In the genomic region with DNA sequence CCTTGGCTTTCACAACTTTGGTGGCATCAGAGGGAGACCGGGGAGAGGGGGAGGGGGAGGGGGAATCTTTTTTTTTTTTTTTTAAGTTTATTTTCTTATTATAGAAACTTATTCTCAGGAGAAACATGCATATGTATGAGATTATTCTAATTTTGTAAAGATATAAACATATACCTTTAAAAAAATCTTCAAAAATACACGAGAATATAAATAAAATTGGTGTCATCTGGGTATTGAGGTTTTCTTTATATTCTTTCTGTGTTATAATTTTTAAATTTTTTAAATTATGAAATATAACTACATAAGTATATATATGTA, we compare ENCODE assay signal across 22 cellular contexts. TPM values are rescaled to one million over a fixed set of nuclear protein-coding genes. Genes with fewer than 3 reads are reported as not detected.
DNase-seq lines count a peak whose midpoint lies in the region; ATAC-seq, FAIRE-seq and TF ChIP-seq lines count a peak whose summit lies in the region.
"Had no signal": no experiment of that assay in that cellular context is flagged by ENCODE, and none has a peak within 500 bp of the region (broad histone marks: within the 10 kb centered on the region; RNA-seq: fewer than 3 reads in every experiment).

No MANE protein-coding gene starts in this region.

- no peak for ATAC-seq in K562
- no peak for ATAC-seq in T-cell (replicated peaks in 1 of 4)
- ATAC-seq: A549; CD8-positive, alpha-beta T cell; GM12878 had no signal

- FAIRE-seq in A204.1 (lab: Jason Lieb, UNC): peak; percentile 48
- FAIRE-seq in G401.6 (lab: Jason Lieb, UNC): peak; percentile 3
- FAIRE-seq in K562 (lab: Jason Lieb, UNC): no peak
- FAIRE-seq: A549, D721Med, GM12878, GM12892, GM18507 had no signal

- H3K27me3 Mint-ChIP-seq in T-cell: no peaks in the 10 kb centered on the region
- H3K27me3 Mint-ChIP-seq: B cell; CD4-positive, alpha-beta T cell had no signal

- no peaks in the 10 kb centered on the region for H3K9me1 ChIP-seq in K562 (ENCODE audit: control insufficient read depth, insufficient read depth, low read length)

- peaks cover 75% of the 10 kb centered on the region for H3K36me3 ChIP-seq in K562 (ENCODE audit: control insufficient read depth, insufficient read depth, low read length)

- in situ Hi-C loops in K562 (cut with MboI): no loop called here

- no peaks in the 10 kb centered on the region for H3K79me2 ChIP-seq in K562 (ENCODE audit: control insufficient read depth, insufficient read depth, low read length)

- H3K4me1 ChIP-seq in K562 (replicated peaks in 1 of 2; ENCODE audit: control insufficient read depth in 2 of 2, insufficient read depth in 2 of 2, low read length in 2 of 2): no peaks in the 10 kb centered on the region
- H3K4me1 ChIP-seq: BLaER1 treated with 17β-estradiol and CSF1 and Interleukin-3, amounts not matched to agents 10 nM and 100 nM; Caco-2 had no signal

- no peak overlapping the region for H3K4me2 ChIP-seq in K562 (ENCODE audit: insufficient read depth, low read length)
- H3K4me2 ChIP-seq: A549; BLaER1 treated with 17β-estradiol and CSF1 and Interleukin-3, amounts not matched to agents 10 nM and 100 nM had no signal

- H3K9me3 ChIP-seq in K562 (replicated peaks; ENCODE audit: control insufficient read depth, insufficient read depth, low read depth, low read length): no peaks in the 10 kb centered on the region
- H3K9me3 ChIP-seq: A549, Caco-2 had no signal

- H3K4me3 Mint-ChIP-seq in T-cell: no peak overlapping the region
- H3K4me3 Mint-ChIP-seq: B cell; CD4-positive, alpha-beta T cell; CD8-positive, alpha-beta T cell had no signal

- TF ChIP-seq EP300 in K562 (IDR thresholded peaks at IDR 0.05; ENCODE audit: low read length): no peak

- no peak for TF ChIP-seq POLR2A in K562 (conservative IDR thresholded peaks at IDR 0.05)

- intact Hi-C loops in K562 (cut with micrococcal nuclease) (no loop called here), posterior vena cava (cut with DNase I) (no loop called here)

- H3K36me3 Mint-ChIP-seq in T-cell: peaks cover 57% of the 10 kb centered on the region

- H3K27ac ChIP-seq in K562 (ENCODE audit: extremely low read depth, low read depth, low read length): no peak overlapping the region
- H3K27ac ChIP-seq: A549; BLaER1 treated with 17β-estradiol and CSF1 and Interleukin-3, amounts not matched to agents 10 nM and 100 nM; C4-2B had no signal

- CTCF ChIA-PET in K562 (lab: Yijun Ruan, JAX; ENCODE audit: low intra/inter-chr PET ratio): no interaction called here
- CTCF ChIA-PET in T-cell (lab: Charles Lee): no interaction called here

- WGBS in K562 (ENCODE audit: insufficient coverage, low coverage, missing lambda C conversion rate): 100% methylated on average over 1 of the region's 2 CpGs

- H3K27ac Mint-ChIP-seq in T-cell: no peak overlapping the region
- H3K27ac Mint-ChIP-seq: B cell; CD4-positive, alpha-beta T cell; CD8-positive, alpha-beta T cell had no signal

- no peak overlapping the region for H2AFZ ChIP-seq in K562 (ENCODE audit: low read depth, low read length)

- H3K4me1 Mint-ChIP-seq in T-cell: peaks cover 0 to 4% (median 0%) of the 10 kb centered on the region in 3 donors
- H3K4me1 Mint-ChIP-seq: B cell had no signal

- no TSS peak for BruUV-seq in K562 (replicated peaks; lab: Mats Ljungman, UMichigan)

- TF ChIP-seq CTCF in K562 (IDR thresholded peaks at IDR 0.05 in 2 of 3, conservative IDR thresholded peaks at IDR 0.05 in 1 of 3; ENCODE audit: insufficient read depth in 2 of 3, low read depth in 1 of 3, low read length in 3 of 3): no peak

- no peak overlapping the region for H3K9ac ChIP-seq in K562 (ENCODE audit: insufficient read depth in 1 of 2, low read depth in 2 of 2, low read length in 2 of 2)
- H3K9ac ChIP-seq: BLaER1 treated with 17β-estradiol and CSF1 and Interleukin-3, amounts not matched to agents 10 nM and 100 nM had no signal

- H3K9me3 Mint-ChIP-seq in T-cell: no peaks in the 10 kb centered on the region
- H3K9me3 Mint-ChIP-seq: CD4-positive, alpha-beta T cell; CD8-positive, alpha-beta T cell had no signal

- TF ChIP-seq RAD21 in K562 (CRISPR knock-in tag; conservative IDR thresholded peaks at IDR 0.05 in 1 of 2, IDR thresholded peaks at IDR 0.05 in 1 of 2): no peak

- H3K27me3 ChIP-seq in K562 (ENCODE audit: control insufficient read depth in 2 of 2, insufficient read depth in 2 of 2, low read length in 2 of 2): no peaks in the 10 kb centered on the region
- H3K27me3 ChIP-seq: BLaER1 treated with 17β-estradiol and CSF1 and Interleukin-3, amounts not matched to agents 10 nM and 100 nM had no signal

- no peak overlapping the region for H3K4me3 ChIP-seq in K562
- H3K4me3 ChIP-seq: A549; BLaER1 treated with 17β-estradiol and CSF1 and Interleukin-3, amounts not matched to agents 10 nM and 100 nM; GM12878 had no signal

- no peak for DNase-seq in K562 (ENCODE audit: extremely low read depth in 1 of 4, low spot score in 3 of 4)
- DNase-seq in hypothalamus (lab: John Stamatoyannopoulos, UW): no peak
- no peak for DNase-seq in posterior vena cava (ENCODE audit: low spot score)
- no peak for DNase-seq in T-cell
- DNase-seq: 8988T; AML-193; Caco-2; Calu3; CD4-positive, alpha-beta T cell; CD8-positive, alpha-beta T cell; DMS79 treated with DMSO at 0.1 percent for 48 hours; GDM1 had no signal

- no peaks in the 10 kb centered on the region for H4K20me1 ChIP-seq in K562 (replicated peaks; ENCODE audit: control insufficient read depth, insufficient read depth, low read length)

- POLR2A ChIA-PET in K562 (lab: Yijun Ruan, JAX) (no interaction called here), T-cell (lab: Charles Lee) (no interaction called here)

RNA-seq across cellular contexts. Expression of gene SNRPE, which starts 18.9 kb away (rescaled TPM):
- total RNA-seq in K562 (2011; cell fraction: chromatin; rRNA removed; ENCODE audit: low replicate concordance): 54.1 and 65.9 TPM in 2 replicates
- 63.4 and 64.6 TPM in 2 replicates for total RNA-seq in K562 (2011; cell fraction: nucleolus; rRNA removed)
- 96.9 and 119 TPM in 2 replicates for total RNA-seq in K562 (2011; cell fraction: nucleoplasm; rRNA removed)
- total RNA-seq in K562 (2014; rRNA removed) (158 and 216 TPM in 2 replicates), K562 (2014; rRNA removed; fragmentation: Illumina TruSeq; extraction: Trizol) (595 and 636 TPM in 2 replicates), K562 (2015; rRNA removed; fragmentation: Illumina TruSeq; extraction: Trizol) (301 and 351 TPM in 2 replicates), K562 (2021) (442 and 541 TPM in 2 replicates), posterior vena cava (10 to 100 TPM; 72.3 to 79.5 TPM), T-cell (10 to 100 TPM; 50.6 to 80.9 (median 72.0) TPM)
- polyA plus RNA-seq in K562 (2011; rRNA removed) (431 and 603 TPM in 2 replicates), K562 (2014; fragmentation: Illumina TruSeq; extraction: Trizol) (376 and 415 TPM in 2 replicates), K562 (2014; fragmentation: Nextera tagmentation; extraction: Ambion mirVana) (1,000 to 10,000 TPM; 1,614 to 1,893 TPM), K562 (2014; rRNA removed) (381 and 487 TPM in 2 replicates)
- 231 and 551 TPM in 2 replicates for polyA plus RNA-seq in K562 (2011; cell fraction: cytosol; rRNA removed)
- 88.3 and 172 TPM in 2 replicates for polyA plus RNA-seq in K562 (2011; cell fraction: nucleus; rRNA removed)
- 351 and 945 TPM in 2 replicates for polyA plus RNA-seq in K562 (2012)
- 394 and 412 TPM in 2 replicates for polyA minus RNA-seq in K562 (2011; rRNA and poly(A)+ RNA removed)
- 40.2 and 54.7 TPM in 2 replicates for polyA minus RNA-seq in K562 (2011; cell fraction: cytosol; rRNA and poly(A)+ RNA removed)
- 31.1 and 54.2 TPM in 2 replicates for polyA minus RNA-seq in K562 (2011; cell fraction: nucleus; rRNA and poly(A)+ RNA removed)

RNA-seq across cellular contexts. Expression of gene ZBED6, which starts 47.1 kb away (rescaled TPM):
- total RNA-seq in K562 (2011; cell fraction: chromatin; rRNA removed; ENCODE audit: low replicate concordance): 46.0 and 78.8 TPM in 2 replicates
- total RNA-seq in K562 (2011; cell fraction: nucleolus; rRNA removed): 18.3 and 20.5 TPM in 2 replicates
- 44.7 and 57.6 TPM in 2 replicates for total RNA-seq in K562 (2011; cell fraction: nucleoplasm; rRNA removed)
- 5.0 and 8.9 TPM in 2 replicates for total RNA-seq in K562 (2014; rRNA removed)
- total RNA-seq in K562 (2014; rRNA removed; fragmentation: Illumina TruSeq; extraction: Trizol): 12.8 and 18.2 TPM in 2 replicates
- total RNA-seq in K562 (2015; rRNA removed; fragmentation: Illumina TruSeq; extraction: Trizol): 12.5 and 13.2 TPM in 2 replicates
- total RNA-seq in K562 (2021): 16.1 and 16.6 TPM in 2 replicates
- 5.9 and 6.9 TPM in 2 replicates for polyA plus RNA-seq in K562 (2011; rRNA removed)
- 2.5 and 4.5 TPM in 2 replicates for polyA plus RNA-seq in K562 (2011; cell fraction: cytosol; rRNA removed)
- 21.1 and 29.6 TPM in 2 replicates for polyA plus RNA-seq in K562 (2011; cell fraction: nucleus; rRNA removed)
- 2.3 and 3.1 TPM in 2 replicates for polyA plus RNA-seq in K562 (2012)
- 3.6 and 4.0 TPM in 2 replicates for polyA plus RNA-seq in K562 (2014; fragmentation: Illumina TruSeq; extraction: Trizol)
- polyA plus RNA-seq in K562 (2014; fragmentation: Nextera tagmentation; extraction: Ambion mirVana): under 1 TPM; 0.21 to 0.96 TPM
- 2.5 and 3.1 TPM in 2 replicates for polyA plus RNA-seq in K562 (2014; rRNA removed)
- polyA minus RNA-seq in K562 (2011; rRNA and poly(A)+ RNA removed): 21.8 and 28.1 TPM in 2 replicates
- 8.1 and 15.2 TPM in 2 replicates for polyA minus RNA-seq in K562 (2011; cell fraction: cytosol; rRNA and poly(A)+ RNA removed)
- polyA minus RNA-seq in K562 (2011; cell fraction: nucleus; rRNA and poly(A)+ RNA removed): 21.9 and 43.3 TPM in 2 replicates
- total RNA-seq in posterior vena cava: 10 to 100 TPM; 27.0 to 33.8 TPM
- total RNA-seq in T-cell: 10 to 100 TPM; 21.7 to 36.7 (median 23.8) TPM

RNA-seq across cellular contexts. Expression of gene ZC3H11A, which starts 47.1 kb away (rescaled TPM):
- 147 and 331 TPM in 2 replicates for total RNA-seq in K562 (2011; cell fraction: chromatin; rRNA removed; ENCODE audit: low replicate concordance)
- 125 and 159 TPM in 2 replicates for total RNA-seq in K562 (2011; cell fraction: nucleolus; rRNA removed)
- total RNA-seq in K562 (2011; cell fraction: nucleoplasm; rRNA removed): 177 and 284 TPM in 2 replicates
- total RNA-seq in K562 (2014; rRNA removed) (72.2 and 87.8 TPM in 2 replicates), K562 (2014; rRNA removed; fragmentation: Illumina TruSeq; extraction: Trizol) (119 and 126 TPM in 2 replicates), K562 (2015; rRNA removed; fragmentation: Illumina TruSeq; extraction: Trizol) (103 and 109 TPM in 2 replicates), K562 (2021) (91.8 and 102 TPM in 2 replicates), posterior vena cava (10 to 100 TPM; 58.1 to 58.7 TPM), T-cell (100 to 1,000 TPM in 2 of 5 donors, 10 to 100 TPM in 3; 85.6 to 111 (median 95.8) TPM)
- polyA plus RNA-seq in K562 (2011; rRNA removed) (137 and 154 TPM in 2 replicates), K562 (2014; fragmentation: Illumina TruSeq; extraction: Trizol) (103 and 125 TPM in 2 replicates), K562 (2014; fragmentation: Nextera tagmentation; extraction: Ambion mirVana) (10 to 100 TPM; 34.2 to 53.8 TPM), K562 (2014; rRNA removed) (91.6 and 99.5 TPM in 2 replicates)
- 51.4 and 88.4 TPM in 2 replicates for polyA plus RNA-seq in K562 (2011; cell fraction: cytosol; rRNA removed)
- polyA plus RNA-seq in K562 (2011; cell fraction: nucleus; rRNA removed): 247 and 349 TPM in 2 replicates
- polyA plus RNA-seq in K562 (2012): 60.3 and 89.4 TPM in 2 replicates
- polyA minus RNA-seq in K562 (2011; rRNA and poly(A)+ RNA removed): 170 and 175 TPM in 2 replicates
- 53.3 and 59.3 TPM in 2 replicates for polyA minus RNA-seq in K562 (2011; cell fraction: cytosol; rRNA and poly(A)+ RNA removed)
- polyA minus RNA-seq in K562 (2011; cell fraction: nucleus; rRNA and poly(A)+ RNA removed): 96.0 and 220 TPM in 2 replicates
